13 cellular contexts compared by ENCODE assay signal in genomic region chrY:18669790-18670189, GRCh38.
A peak's percentile ranks its signal among the peaks of the same experiment; 100 is the strongest.
DNase-seq lines count a peak whose midpoint lies in the region; ATAC-seq, FAIRE-seq and TF ChIP-seq lines count a peak whose summit lies in the region.
"Had no signal": no experiment of that assay in that cellular context is flagged by ENCODE, and none has a peak within 500 bp of the region (broad histone marks: within the 10 kb centered on the region; RNA-seq: fewer than 3 reads in every experiment).

No MANE protein-coding gene starts in this region.

- H3K9me1 ChIP-seq in endothelial cell of umbilical vein (replicated peaks; ENCODE audit: control insufficient read depth, extremely low read depth, insufficient read depth, low read length) = no peaks in the 10 kb centered on the region

- dilution Hi-C loops in endothelial cell of umbilical vein (cut with MboI; ENCODE audit: extremely low pct_ligation_motif_present, low sequenced_read_pairs) = no loop called here

- no TSS peak for BruUV-seq in HepG2 (replicated peaks; lab: Mats Ljungman, UMichigan)
- no TSS peak for BruUV-seq in endothelial cell of umbilical vein (replicated peaks; lab: Mats Ljungman, UMichigan)

- POLR2A ChIA-PET in HepG2 (lab: Yijun Ruan, JAX) = no interaction called here
- POLR2A ChIA-PET in endothelial cell of umbilical vein (lab: Charles Lee) = no interaction called here

- DNase-seq in HepG2 (ENCODE audit: low spot score) (peak; percentile 13), right lobe of liver (no peak), KBM-7 (peak; percentile 50), endothelial cell of umbilical vein (ENCODE audit: low read depth, low spot score) (peak; percentile 1), superior temporal gyrus (ENCODE audit: extremely low spot score) (peak; percentile 43), NCI-H2227 (lab: John Stamatoyannopoulos, UW; ENCODE audit: unreplicated experiment) (no peak), NCI-H2029 (lab: John Stamatoyannopoulos, UW) (no peak)
- DNase-seq: Caco-2, NCI-H345, T-helper 1 cell had no signal

- H3K4me1 ChIP-seq in HepG2 (ENCODE audit: insufficient read depth, low read length) (no peaks in the 10 kb centered on the region), right lobe of liver (no peaks in the 10 kb centered on the region), endothelial cell of umbilical vein (ENCODE audit: control insufficient read depth, extremely low read depth, insufficient read depth, low read length) (no peaks in the 10 kb centered on the region)
- H3K4me1 ChIP-seq: Caco-2 had no signal

- H3K9me3 ChIP-seq in HepG2 (ENCODE audit: low read length) (no peaks in the 10 kb centered on the region), right lobe of liver (no peaks in the 10 kb centered on the region), endothelial cell of umbilical vein (replicated peaks; ENCODE audit: control insufficient read depth, insufficient read depth, low read length) (no peaks in the 10 kb centered on the region)
- H3K9me3 ChIP-seq: Caco-2, mucosa of descending colon had no signal

- no peak overlapping the region for H2AFZ ChIP-seq in HepG2 (ENCODE audit: low read length)
- H2AFZ ChIP-seq in endothelial cell of umbilical vein (ENCODE audit: low read depth, low read length) = no peak overlapping the region

- no peak overlapping the region for H3K4me3 ChIP-seq in HepG2 (replicated peaks in 1 of 3; ENCODE audit: insufficient read depth in 1 of 3, low read depth in 2 of 3, low read length in 3 of 3)
- no peak overlapping the region for H3K4me3 ChIP-seq in right lobe of liver
- no peak overlapping the region for H3K4me3 ChIP-seq in endothelial cell of umbilical vein (replicated peaks in 1 of 3; ENCODE audit: insufficient read depth in 1 of 3, low read depth in 1 of 3, low read length in 3 of 3)
- H3K4me3 ChIP-seq: mucosa of descending colon had no signal

- in situ Hi-C loops in HepG2 (cut with HindIII; ENCODE audit: extremely low pct_ligation_motif_present, low pct_unique_long_range_greater_than_20kb) = no loop called here
- in situ Hi-C loops in KBM-7 (cut with MboI; ENCODE audit: low pct_unique_long_range_greater_than_20kb, low sequenced_read_pairs) = no loop called here

- TF ChIP-seq CTCF in HepG2 (CRISPR knock-in tag; IDR thresholded peaks at IDR 0.05) = peak; percentile 50
- no peak for TF ChIP-seq CTCF in right lobe of liver (IDR thresholded peaks at IDR 0.05)
- peak; percentile 12 to 13 for TF ChIP-seq CTCF in endothelial cell of umbilical vein (IDR thresholded peaks at IDR 0.05; ENCODE audit: extremely low read depth in 1 of 2, insufficient read depth in 1 of 2, low read depth in 1 of 2, low read length in 2 of 2)

- TF ChIP-seq EP300 in HepG2 (IDR thresholded peaks at IDR 0.05; ENCODE audit: low read depth in 2 of 2, low read length in 2 of 2) (no peak), HepG2 (CRISPR knock-in tag; IDR thresholded peaks at IDR 0.05; ENCODE audit: borderline replicate concordance) (no peak)

- intact Hi-C loops in HepG2 (cut with micrococcal nuclease; ENCODE audit: unreplicated experiment) (no loop called here), right lobe of liver (cut with DNase I) (no loop called here), endothelial cell of umbilical vein (cut with micrococcal nuclease) (no loop called here)

- TF ChIP-seq POLR2A in HepG2 (IDR thresholded peaks at IDR 0.05; ENCODE audit: insufficient read depth in 1 of 2, low read depth in 2 of 2, low read length in 2 of 2) (no peak), right lobe of liver (IDR thresholded peaks at IDR 0.05) (no peak), endothelial cell of umbilical vein (IDR thresholded peaks at IDR 0.05; ENCODE audit: low read depth, low read length) (no peak)

- 3% methylated on average over 6 of the region's 6 CpGs for WGBS in HepG2 (ENCODE audit: low lambda C conversion rate)
- WGBS in right lobe of liver (ENCODE audit: insufficient coverage, low coverage, low lambda C conversion rate, missing lambda C conversion rate) = no CpG with 5 or more reads among the region's 6 CpGs

- ATAC-seq in HepG2 = peak; percentile 72
- ATAC-seq in right lobe of liver = no peak
- no peak for ATAC-seq in GM18861 (IDR thresholded peaks at IDR 0.05; ENCODE audit: unreplicated experiment)
- ATAC-seq: activated T-cell treated with anti-CD3 and anti-CD28 coated beads, Interleukin-2, amount 50 U/mL, for 72 hours; mucosa of descending colon had no signal

- H3K36me3 ChIP-seq in HepG2 (replicated peaks in 1 of 2; ENCODE audit: control insufficient read depth in 1 of 2, insufficient read depth in 2 of 2, low read length in 2 of 2) (no peaks in the 10 kb centered on the region), right lobe of liver (no peaks in the 10 kb centered on the region), endothelial cell of umbilical vein (ENCODE audit: control insufficient read depth in 2 of 2, extremely low read depth in 1 of 2, insufficient read depth in 2 of 2, low read length in 2 of 2) (no peaks in the 10 kb centered on the region)

- H3K27ac ChIP-seq in HepG2 (ENCODE audit: extremely low read length, insufficient read depth, low read length) = no peak overlapping the region
- no peak overlapping the region for H3K27ac ChIP-seq in right lobe of liver
- H3K27ac ChIP-seq in endothelial cell of umbilical vein (ENCODE audit: insufficient read depth, low read depth, low read length) = no peak overlapping the region

- H4K20me1 ChIP-seq in HepG2 (ENCODE audit: insufficient read depth, low read length) = no peaks in the 10 kb centered on the region
- no peaks in the 10 kb centered on the region for H4K20me1 ChIP-seq in endothelial cell of umbilical vein (replicated peaks; ENCODE audit: control insufficient read depth, extremely low read depth, insufficient read depth, low read length)

- H3K9ac ChIP-seq in HepG2 (ENCODE audit: insufficient read depth, low read depth, low read length) = no peak overlapping the region
- H3K9ac ChIP-seq in endothelial cell of umbilical vein (replicated peaks; ENCODE audit: extremely low read depth, insufficient read depth, low read length) = no peak overlapping the region

- CTCF ChIA-PET in HepG2 (lab: Yijun Ruan, JAX; ENCODE audit: low intra/inter-chr PET ratio, low total read pairs) (no interaction called here), endothelial cell of umbilical vein (lab: Charles Lee) (no interaction called here)

- H3K79me2 ChIP-seq in HepG2 (ENCODE audit: insufficient read depth, low read length) (no peaks in the 10 kb centered on the region), endothelial cell of umbilical vein (ENCODE audit: control insufficient read depth, insufficient read depth, low read length) (no peaks in the 10 kb centered on the region)

- no peak overlapping the region for H3K4me2 ChIP-seq in HepG2 (ENCODE audit: low read depth, low read length)
- H3K4me2 ChIP-seq in endothelial cell of umbilical vein (ENCODE audit: insufficient read depth, low read length) = no peak overlapping the region

- no peak for TF ChIP-seq RAD21 in HepG2 (CRISPR knock-in tag; IDR thresholded peaks at IDR 0.05)

- FAIRE-seq in HepG2 (lab: Jason Lieb, UNC) = peak; percentile 30
- peak; percentile 64 for FAIRE-seq in endothelial cell of umbilical vein (lab: Jason Lieb, UNC)

- H3K27me3 ChIP-seq in HepG2 (ENCODE audit: control insufficient read depth in 1 of 2, insufficient read depth in 2 of 2, low read length in 2 of 2) (no peaks in the 10 kb centered on the region), right lobe of liver (no peaks in the 10 kb centered on the region), endothelial cell of umbilical vein (ENCODE audit: control insufficient read depth in 2 of 2, insufficient read depth in 2 of 2, low read length in 2 of 2) (no peaks in the 10 kb centered on the region)

TF ChIP-seq in HepG2, 621 proteins besides CTCF, POLR2A, EP300 and RAD21:
- no peak for TF ChIP-seq ZNF678 (CRISPR knock-in tag; IDR thresholded peaks at IDR 0.05)
- peak; percentile 48 for TF ChIP-seq STAG1 (CRISPR knock-in tag; IDR thresholded peaks at IDR 0.05)
- TF ChIP-seq ZNF749 (CRISPR knock-in tag; IDR thresholded peaks at IDR 0.05; ENCODE audit: borderline replicate concordance) = no peak
- TF ChIP-seq SMC3 (IDR thresholded peaks at IDR 0.05; ENCODE audit: low read length) = 0 out of 2 replicates have a peak, but pooled peaks have one; percentile 13

TF ChIP-seq in endothelial cell of umbilical vein, 7 proteins besides CTCF, POLR2A, EP300 and RAD21:
- TF ChIP-seq POLR2AphosphoS5 (IDR thresholded peaks at IDR 0.05; ENCODE audit: insufficient read depth, low read depth, low read length) = no peak
- no peak for TF ChIP-seq EZH2 (IDR thresholded peaks at IDR 0.05; ENCODE audit: borderline replicate concordance, low read depth, low read length, severe bottlenecking)
- no peak for TF ChIP-seq GATA2 (IDR thresholded peaks at IDR 0.05; ENCODE audit: insufficient read depth, insufficient read length, low read depth, low read length)
- TF ChIP-seq FOS (IDR thresholded peaks at IDR 0.05; ENCODE audit: borderline replicate concordance, insufficient read depth, low read length) = no peak
- TF ChIP-seq JUN (IDR thresholded peaks at IDR 0.05; ENCODE audit: borderline replicate concordance, insufficient read depth, insufficient read length, low read depth) = no peak
- no peak for TF ChIP-seq MAX (IDR thresholded peaks at IDR 0.05; ENCODE audit: insufficient read depth, insufficient read length)
- TF ChIP-seq MYC (IDR thresholded peaks at IDR 0.05; ENCODE audit: low read depth, low read length) = no peak

Comparison
In these comparisons a context has a peak if more than half of its experiments do, and no peak if none do; other contexts are left out.
1. DNase-seq: peak in HepG2 (single experiment), KBM-7 (single experiment), endothelial cell of umbilical vein (single experiment) and superior temporal gyrus (single experiment); none in right lobe of liver (0 of 3), NCI-H2227 (single experiment) and NCI-H2029 (single experiment).
2. CTCF ChIP-seq: peak in HepG2 (single experiment) and endothelial cell of umbilical vein (2 of 2); none in right lobe of liver (0 of 4).